Comparison of ENCODE assay signal across 1 cellular context in genomic region chr17:51150932-51151331, GRCh38.
TF ChIP-seq lines count a peak whose summit lies in the region.

No MANE protein-coding gene starts in this region.

TF ChIP-seq in HepG2, 621 proteins besides CTCF, POLR2A, EP300 and RAD21:
- no peak for TF ChIP-seq ZNF678 (CRISPR knock-in tag; IDR thresholded peaks at IDR 0.05)
- no peak for TF ChIP-seq GLMP (CRISPR knock-in tag; IDR thresholded peaks at IDR 0.05; ENCODE audit: borderline replicate concordance)
- no peak for TF ChIP-seq XBP1 (CRISPR knock-in tag; IDR thresholded peaks at IDR 0.05)
- no peak for TF ChIP-seq RAD51 (IDR thresholded peaks at IDR 0.05; ENCODE audit: borderline replicate concordance)
- TF ChIP-seq, protein P1, sequence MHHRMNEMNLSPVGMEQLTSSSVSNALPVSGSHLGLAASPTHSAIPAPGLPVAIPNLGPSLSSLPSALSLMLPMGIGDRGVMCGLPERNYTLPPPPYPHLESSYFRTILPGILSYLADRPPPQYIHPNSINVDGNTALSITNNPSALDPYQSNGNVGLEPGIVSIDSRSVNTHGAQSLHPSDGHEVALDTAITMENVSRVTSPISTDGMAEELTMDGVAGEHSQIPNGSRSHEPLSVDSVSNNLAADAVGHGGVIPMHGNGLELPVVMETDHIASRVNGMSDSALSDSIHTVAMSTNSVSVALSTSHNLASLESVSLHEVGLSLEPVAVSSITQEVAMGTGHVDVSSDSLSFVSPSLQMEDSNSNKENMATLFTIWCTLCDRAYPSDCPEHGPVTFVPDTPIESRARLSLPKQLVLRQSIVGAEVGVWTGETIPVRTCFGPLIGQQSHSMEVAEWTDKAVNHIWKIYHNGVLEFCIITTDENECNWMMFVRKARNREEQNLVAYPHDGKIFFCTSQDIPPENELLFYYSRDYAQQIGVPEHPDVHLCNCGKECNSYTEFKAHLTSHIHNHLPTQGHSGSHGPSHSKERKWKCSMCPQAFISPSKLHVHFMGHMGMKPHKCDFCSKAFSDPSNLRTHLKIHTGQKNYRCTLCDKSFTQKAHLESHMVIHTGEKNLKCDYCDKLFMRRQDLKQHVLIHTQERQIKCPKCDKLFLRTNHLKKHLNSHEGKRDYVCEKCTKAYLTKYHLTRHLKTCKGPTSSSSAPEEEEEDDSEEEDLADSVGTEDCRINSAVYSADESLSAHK (CRISPR knock-in tag; IDR thresholded peaks at IDR 0.05; ENCODE audit: borderline replicate concordance) = no peak
- TF ChIP-seq ZNF839 (CRISPR knock-in tag; IDR thresholded peaks at IDR 0.05; ENCODE audit: borderline replicate concordance) = no peak
- TF ChIP-seq TGIF2 (CRISPR knock-in tag; IDR thresholded peaks at IDR 0.05) = no peak
- no peak for TF ChIP-seq GMEB1 (CRISPR knock-in tag; IDR thresholded peaks at IDR 0.05; ENCODE audit: borderline replicate concordance)
- TF ChIP-seq SOX5 (CRISPR knock-in tag; IDR thresholded peaks at IDR 0.05; ENCODE audit: borderline replicate concordance) = no peak
- TF ChIP-seq KDM5B (CRISPR knock-in tag; IDR thresholded peaks at IDR 0.05; ENCODE audit: borderline replicate concordance) = no peak
- TF ChIP-seq IKZF4 (CRISPR knock-in tag; IDR thresholded peaks at IDR 0.05; ENCODE audit: borderline replicate concordance, low read depth, not compliant biosample characterization) = no peak
- TF ChIP-seq, protein P2, sequence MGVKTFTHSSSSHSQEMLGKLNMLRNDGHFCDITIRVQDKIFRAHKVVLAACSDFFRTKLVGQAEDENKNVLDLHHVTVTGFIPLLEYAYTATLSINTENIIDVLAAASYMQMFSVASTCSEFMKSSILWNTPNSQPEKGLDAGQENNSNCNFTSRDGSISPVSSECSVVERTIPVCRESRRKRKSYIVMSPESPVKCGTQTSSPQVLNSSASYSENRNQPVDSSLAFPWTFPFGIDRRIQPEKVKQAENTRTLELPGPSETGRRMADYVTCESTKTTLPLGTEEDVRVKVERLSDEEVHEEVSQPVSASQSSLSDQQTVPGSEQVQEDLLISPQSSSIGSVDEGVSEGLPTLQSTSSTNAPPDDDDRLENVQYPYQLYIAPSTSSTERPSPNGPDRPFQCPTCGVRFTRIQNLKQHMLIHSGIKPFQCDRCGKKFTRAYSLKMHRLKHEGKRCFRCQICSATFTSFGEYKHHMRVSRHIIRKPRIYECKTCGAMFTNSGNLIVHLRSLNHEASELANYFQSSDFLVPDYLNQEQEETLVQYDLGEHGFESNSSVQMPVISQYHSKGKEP (CRISPR knock-in tag; IDR thresholded peaks at IDR 0.05) = no peak
- no peak for TF ChIP-seq GTF2F1 (IDR thresholded peaks at IDR 0.05; ENCODE audit: low read length)
- TF ChIP-seq REL (CRISPR knock-in tag; conservative IDR thresholded peaks at IDR 0.05) = no peak
- no peak for TF ChIP-seq ZBTB8A (CRISPR knock-in tag; IDR thresholded peaks at IDR 0.05; ENCODE audit: borderline replicate concordance, low read depth)
- no peak for TF ChIP-seq ZNF614 (CRISPR knock-in tag; IDR thresholded peaks at IDR 0.05; ENCODE audit: borderline replicate concordance)
- TF ChIP-seq SNRNP70 (IDR thresholded peaks at IDR 0.05; ENCODE audit: low read depth, low read length) = no peak
- TF ChIP-seq ZNF740 (CRISPR knock-in tag; IDR thresholded peaks at IDR 0.05) = no peak
